In genomic region chr6:157561929-157562810, GRCh38 we compare ENCODE assay signal across 10 cellular contexts.
DNase-seq lines count a peak whose midpoint lies in the region; ATAC-seq and TF ChIP-seq lines count a peak whose summit lies in the region.
"Had no signal": no experiment of that assay in that cellular context is flagged by ENCODE, and none has a peak within 500 bp of the region (broad histone marks: within the 10 kb centered on the region; RNA-seq: fewer than 3 reads in every experiment).

No MANE protein-coding gene starts in this region.

- no peaks in the 10 kb centered on the region for H3K27me3 ChIP-seq in psoas muscle (ENCODE audit: insufficient read depth in 3 of 3, low read length in 2 of 3)

- H3K27ac ChIP-seq in psoas muscle: no peak overlapping the region

- ATAC-seq in GM18499 (IDR thresholded peaks at IDR 0.05; ENCODE audit: insufficient read depth, unreplicated experiment): peak; percentile 27
- ATAC-seq in GM21367 (IDR thresholded peaks at IDR 0.05; ENCODE audit: unreplicated experiment): peak; percentile 38
- ATAC-seq in HG03159 (IDR thresholded peaks at IDR 0.05; ENCODE audit: unreplicated experiment): peak; percentile 38
- no peak for ATAC-seq in psoas muscle

- intact Hi-C loops in psoas muscle (cut with DNase I): no loop called here

- no peak overlapping the region for H3K4me3 ChIP-seq in psoas muscle

- H3K36me3 ChIP-seq in psoas muscle (ENCODE audit: insufficient read depth in 1 of 2, low read depth in 1 of 2): no peaks in the 10 kb centered on the region

- no peak for TF ChIP-seq CTCF in psoas muscle (IDR thresholded peaks at IDR 0.05)

- no peaks in the 10 kb centered on the region for H3K9me3 ChIP-seq in psoas muscle

- peaks cover 23% of the 10 kb centered on the region for H3K4me1 ChIP-seq in psoas muscle

- WGBS in psoas muscle, 3 donors: 94 to 96% (median 95%) methylated on average over 15 of the region's 15 CpGs

- DNase-seq in germinal center (ENCODE audit: low spot score): peak; percentile 75
- no peak for DNase-seq in NCI-H2196 (lab: John Stamatoyannopoulos, UW; ENCODE audit: unreplicated experiment)
- no peak for DNase-seq in COLO668 (lab: John Stamatoyannopoulos, UW; ENCODE audit: unreplicated experiment)
- no peak for DNase-seq in NCI-H1105 (lab: John Stamatoyannopoulos, UW)
- no peak for DNase-seq in psoas muscle
- DNase-seq: activated naive CD4-positive, alpha-beta T cell treated with anti-CD3 and anti-CD28 coated beads for 36 hours; EL had no signal

Comparison
In these comparisons a context has a peak if more than half of its experiments do, and no peak if none do; other contexts are left out.
1. ATAC-seq: peak in GM18499 (single experiment), GM21367 (single experiment) and HG03159 (single experiment); none in psoas muscle (0 of 4).